1 cellular context compared by ENCODE assay signal in the genomic region with DNA sequence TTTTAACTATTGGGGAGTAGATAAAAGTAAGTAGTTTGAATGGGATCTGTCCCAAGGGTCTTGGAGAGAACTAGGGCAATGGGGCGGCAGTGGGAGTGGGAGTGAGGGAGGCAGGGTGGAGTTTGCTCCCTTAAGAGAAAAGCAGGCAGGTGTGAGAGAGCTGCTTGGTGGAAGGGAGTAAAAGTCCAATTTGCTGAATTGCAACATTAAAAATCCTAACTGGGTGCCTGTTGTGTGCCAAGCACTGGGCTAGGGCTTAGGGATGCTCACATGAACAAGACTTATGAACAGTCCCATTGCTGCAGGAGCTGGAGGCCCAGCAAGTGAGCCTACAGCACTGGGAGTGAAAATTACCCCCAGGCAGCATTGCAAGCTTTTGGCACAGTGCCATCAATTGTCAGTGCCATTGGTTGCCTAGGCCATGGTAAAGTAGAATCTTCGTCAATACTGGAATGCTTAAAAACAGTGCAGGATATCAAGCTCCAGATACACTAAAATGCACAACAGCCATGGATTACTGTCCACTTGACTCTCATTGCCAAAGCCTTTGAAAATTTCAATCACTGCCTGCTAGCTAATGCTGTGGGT.
TF ChIP-seq lines count a peak whose summit lies in the region.

No MANE protein-coding gene starts in this region.

TF ChIP-seq in HEK293, 187 proteins besides CTCF, POLR2A, EP300 and RAD21 (continued from another document):
- TF ChIP-seq, protein P1, sequence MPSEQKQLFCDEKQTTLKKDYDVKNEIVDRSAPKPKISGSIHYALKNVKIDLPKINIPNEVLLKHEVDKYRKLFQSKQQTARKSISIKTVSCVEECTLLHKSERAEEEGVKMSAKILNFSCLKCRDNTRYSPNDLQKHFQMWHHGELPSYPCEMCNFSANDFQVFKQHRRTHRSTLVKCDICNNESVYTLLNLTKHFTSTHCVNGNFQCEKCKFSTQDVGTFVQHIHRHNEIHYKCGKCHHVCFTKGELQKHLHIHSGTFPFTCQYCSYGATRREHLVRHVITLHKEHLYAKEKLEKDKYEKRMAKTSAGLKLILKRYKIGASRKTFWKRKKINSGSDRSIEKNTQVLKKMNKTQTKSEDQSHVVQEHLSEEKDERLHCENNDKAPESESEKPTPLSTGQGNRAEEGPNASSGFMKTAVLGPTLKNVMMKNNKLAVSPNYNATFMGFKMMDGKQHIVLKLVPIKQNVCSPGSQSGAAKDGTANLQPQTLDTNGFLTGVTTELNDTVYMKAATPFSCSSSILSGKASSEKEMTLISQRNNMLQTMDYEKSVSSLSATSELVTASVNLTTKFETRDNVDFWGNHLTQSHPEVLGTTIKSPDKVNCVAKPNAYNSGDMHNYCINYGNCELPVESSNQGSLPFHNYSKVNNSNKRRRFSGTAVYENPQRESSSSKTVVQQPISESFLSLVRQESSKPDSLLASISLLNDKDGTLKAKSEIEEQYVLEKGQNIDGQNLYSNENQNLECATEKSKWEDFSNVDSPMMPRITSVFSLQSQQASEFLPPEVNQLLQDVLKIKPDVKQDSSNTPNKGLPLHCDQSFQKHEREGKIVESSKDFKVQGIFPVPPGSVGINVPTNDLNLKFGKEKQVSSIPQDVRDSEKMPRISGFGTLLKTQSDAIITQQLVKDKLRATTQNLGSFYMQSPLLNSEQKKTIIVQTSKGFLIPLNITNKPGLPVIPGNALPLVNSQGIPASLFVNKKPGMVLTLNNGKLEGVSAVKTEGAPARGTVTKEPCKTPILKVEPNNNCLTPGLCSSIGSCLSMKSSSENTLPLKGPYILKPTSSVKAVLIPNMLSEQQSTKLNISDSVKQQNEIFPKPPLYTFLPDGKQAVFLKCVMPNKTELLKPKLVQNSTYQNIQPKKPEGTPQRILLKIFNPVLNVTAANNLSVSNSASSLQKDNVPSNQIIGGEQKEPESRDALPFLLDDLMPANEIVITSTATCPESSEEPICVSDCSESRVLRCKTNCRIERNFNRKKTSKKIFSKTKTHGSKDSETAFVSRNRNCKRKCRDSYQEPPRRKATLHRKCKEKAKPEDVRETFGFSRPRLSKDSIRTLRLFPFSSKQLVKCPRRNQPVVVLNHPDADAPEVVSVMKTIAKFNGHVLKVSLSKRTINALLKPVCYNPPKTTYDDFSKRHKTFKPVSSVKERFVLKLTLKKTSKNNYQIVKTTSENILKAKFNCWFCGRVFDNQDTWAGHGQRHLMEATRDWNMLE (tag by site-specific recombination; conservative IDR thresholded peaks at IDR 0.05; ENCODE audit: low read depth): no peak
- TF ChIP-seq ZNF423 (tag by site-specific recombination; IDR thresholded peaks at IDR 0.05) (no peak), RBAK (tag by site-specific recombination; IDR thresholded peaks at IDR 0.05) (no peak), ZNF660 (tag by site-specific recombination; IDR thresholded peaks at IDR 0.05) (0 out of 2 replicates have a peak, but pooled peaks have one; percentile 33), ZNF26 (tag by site-specific recombination; IDR thresholded peaks at IDR 0.05) (no peak), ZNF37A (tag by site-specific recombination; IDR thresholded peaks at IDR 0.05) (0 out of 2 replicates have a peak, but pooled peaks have one; percentile 29), ZNF157 (tag by site-specific recombination; IDR thresholded peaks at IDR 0.05) (no peak), ZNF747 (tag by site-specific recombination; IDR thresholded peaks at IDR 0.05) (no peak), ZNF626 (tag by site-specific recombination; IDR thresholded peaks at IDR 0.05) (no peak), ZNF18 (tag by site-specific recombination; IDR thresholded peaks at IDR 0.05) (no peak), ZNF544 (tag by site-specific recombination; IDR thresholded peaks at IDR 0.05) (0 out of 2 replicates have a peak, but pooled peaks have one; percentile 55), FEZF1 (tag by site-specific recombination; IDR thresholded peaks at IDR 0.05) (no peak), ZFP41 (tag by site-specific recombination; IDR thresholded peaks at IDR 0.05; ENCODE audit: borderline replicate concordance) (no peak), ZNF776 (tag by site-specific recombination; IDR thresholded peaks at IDR 0.05; ENCODE audit: borderline replicate concordance) (no peak)
- TF ChIP-seq, protein P2, sequence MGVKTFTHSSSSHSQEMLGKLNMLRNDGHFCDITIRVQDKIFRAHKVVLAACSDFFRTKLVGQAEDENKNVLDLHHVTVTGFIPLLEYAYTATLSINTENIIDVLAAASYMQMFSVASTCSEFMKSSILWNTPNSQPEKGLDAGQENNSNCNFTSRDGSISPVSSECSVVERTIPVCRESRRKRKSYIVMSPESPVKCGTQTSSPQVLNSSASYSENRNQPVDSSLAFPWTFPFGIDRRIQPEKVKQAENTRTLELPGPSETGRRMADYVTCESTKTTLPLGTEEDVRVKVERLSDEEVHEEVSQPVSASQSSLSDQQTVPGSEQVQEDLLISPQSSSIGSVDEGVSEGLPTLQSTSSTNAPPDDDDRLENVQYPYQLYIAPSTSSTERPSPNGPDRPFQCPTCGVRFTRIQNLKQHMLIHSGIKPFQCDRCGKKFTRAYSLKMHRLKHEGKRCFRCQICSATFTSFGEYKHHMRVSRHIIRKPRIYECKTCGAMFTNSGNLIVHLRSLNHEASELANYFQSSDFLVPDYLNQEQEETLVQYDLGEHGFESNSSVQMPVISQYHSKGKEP (tag by site-specific recombination; IDR thresholded peaks at IDR 0.05): 0 out of 2 replicates have a peak, but pooled peaks have one; percentile 18
